Comparison of ENCODE assay signal across 8 cellular contexts in genomic region chrX:69125094-69125493, GRCh38.
"Had no signal": no experiment of that assay in that cellular context is flagged by ENCODE, and none has a peak within 500 bp of the region (broad histone marks: within the 10 kb centered on the region; RNA-seq: fewer than 3 reads in every experiment).

No MANE protein-coding gene starts in this region.

- H2AFZ ChIP-seq: GM23248 had no signal

- H3K27ac Mint-ChIP-seq: IgD-negative memory B cell had no signal

- DNase-seq: GM23248, GOT3, H7, KBM-7 had no signal

- H3K36me3 ChIP-seq: HAP-1 had no signal

- H3K9me3 ChIP-seq: HAP-1 had no signal

- H3K4me3 Mint-ChIP-seq: IgD-negative memory B cell had no signal

- H3K9me3 Mint-ChIP-seq: IgD-negative memory B cell had no signal

- H3K36me3 Mint-ChIP-seq: IgD-negative memory B cell had no signal

- ATAC-seq: HCT116 had no signal

- H3K27ac ChIP-seq: GM23248 had no signal

- H3K4me3 ChIP-seq: GM23248, HAP-1 had no signal

- H3K9ac ChIP-seq: GM23248 had no signal

- FAIRE-seq: HTR-8/SVneo had no signal
